10 cellular contexts compared by ENCODE assay signal in genomic region chr12:76784600-76785051, GRCh38. TPM values are rescaled to one million over a fixed set of nuclear protein-coding genes. Genes with fewer than 3 reads are reported as not detected.
DNase-seq lines count a peak whose midpoint lies in the region; FAIRE-seq and TF ChIP-seq lines count a peak whose summit lies in the region.
"Had no signal": no experiment of that assay in that cellular context is flagged by ENCODE, and none has a peak within 500 bp of the region (broad histone marks: within the 10 kb centered on the region; RNA-seq: fewer than 3 reads in every experiment).

No MANE protein-coding gene starts in this region.

- peak; percentile 83 for DNase-seq in M059J (ENCODE audit: low read depth)
- DNase-seq in coronary artery (ENCODE audit: low spot score) = no peak
- peak; percentile 26 for DNase-seq in kidney tubule cell (ENCODE audit: low spot score)
- DNase-seq in superior temporal gyrus (ENCODE audit: extremely low spot score) = peak; percentile 69
- no peak for DNase-seq in urothelium cell line (ENCODE audit: low spot score)
- DNase-seq in activated CD4-positive, alpha-beta T cell treated with anti-CD3 and anti-CD28 coated beads for 48 hours = no peak
- no peak for DNase-seq in SIG-M5 (lab: John Stamatoyannopoulos, UW)
- DNase-seq: islet precursor cell, NCI-H1105 had no signal

- peak overlapping the region; percentile 41 to 75 for H3K27ac ChIP-seq in coronary artery
- H3K27ac ChIP-seq: HL-60 had no signal

- TF ChIP-seq CTCF in coronary artery (IDR thresholded peaks at IDR 0.05) = no peak

- peak overlapping the region; percentile 57 for H3K4me3 ChIP-seq in coronary artery

- no peak for FAIRE-seq in urothelium cell line (lab: Jason Lieb, UNC)

RNA-seq across cellular contexts. Expression of gene ZDHHC17, which starts 20.7 kb away (rescaled TPM):
- 14.2 and 25.6 TPM in 2 replicates for total RNA-seq in M059J (2014; rRNA removed; shearing (Covaris generic))

Comparison
In these comparisons a context has a peak if more than half of its experiments do, and no peak if none do; other contexts are left out.
1. DNase-seq: peak in M059J (single experiment), kidney tubule cell (single experiment) and superior temporal gyrus (single experiment); none in coronary artery (single experiment), urothelium cell line (single experiment), activated CD4-positive, alpha-beta T cell treated with anti-CD3 and anti-CD28 coated beads for 48 hours (single experiment) and SIG-M5 (single experiment).